ENCODE assay signal across 22 cellular contexts in genomic region chr17:51133365-51133764, GRCh38. TPM values are rescaled to one million over a fixed set of nuclear protein-coding genes. Genes with fewer than 3 reads are reported as not detected.
DNase-seq lines count a peak whose midpoint lies in the region; ATAC-seq, FAIRE-seq and TF ChIP-seq lines count a peak whose summit lies in the region.
"Had no signal": no experiment of that assay in that cellular context is flagged by ENCODE, and none has a peak within 500 bp of the region (broad histone marks: within the 10 kb centered on the region; RNA-seq: fewer than 3 reads in every experiment).

No MANE protein-coding gene starts in this region.

- no peak overlapping the region for H3K4me3 Mint-ChIP-seq in activated CD4-positive, alpha-beta T cell treated with anti-CD3 and anti-CD28 coated beads for 36 hours
- no peak overlapping the region for H3K4me3 Mint-ChIP-seq in endothelial cell (ENCODE audit: unreplicated experiment)
- H3K4me3 Mint-ChIP-seq: activated naive CD8-positive, alpha-beta T cell; IgD-negative memory B cell; nephron; stimulated activated memory B cell treated with anti-CD40 and anti-IgM and Interleukin-4, amounts not matched to agents 10 μg/mL and 1 μg/mL and 100 μg/mL, for 72 hours; type B pancreatic cell had no signal

- H3K4me1 Mint-ChIP-seq in activated CD4-positive, alpha-beta T cell treated with anti-CD3 and anti-CD28 coated beads for 36 hours, result peaks cover 8% of the 10 kb centered on the region
- H3K4me1 Mint-ChIP-seq in endothelial cell (ENCODE audit: unreplicated experiment), result peaks cover 3% of the 10 kb centered on the region
- H3K4me1 Mint-ChIP-seq: IgD-negative memory B cell; nephron; stimulated activated memory B cell treated with anti-CD40 and anti-IgM and Interleukin-4, amounts not matched to agents 10 μg/mL and 1 μg/mL and 100 μg/mL, for 72 hours had no signal

- TF ChIP-seq CTCF in A549 (IDR thresholded peaks at IDR 0.05) (no peak), ascending aorta (IDR thresholded peaks at IDR 0.05) (no peak), HepG2 (CRISPR knock-in tag; IDR thresholded peaks at IDR 0.05) (no peak), endothelial cell (IDR thresholded peaks at IDR 0.05; ENCODE audit: unreplicated experiment) (no peak), vagina (IDR thresholded peaks at IDR 0.05) (no peak)

- H3K4me1 ChIP-seq in A549 (peaks cover 12% of the 10 kb centered on the region), ascending aorta (peaks cover 3 to 10% of the 10 kb centered on the region in 2 donors), HepG2 (ENCODE audit: insufficient read depth, low read length) (peaks cover 46% of the 10 kb centered on the region), vagina (no peaks in the 10 kb centered on the region)

- no TSS peak for BruUV-seq in HepG2 (replicated peaks; lab: Mats Ljungman, UMichigan)

- TF ChIP-seq EP300 in A549 (IDR thresholded peaks at IDR 0.05) (no peak), HepG2 (IDR thresholded peaks at IDR 0.05; ENCODE audit: low read depth in 2 of 2, low read length in 2 of 2) (no peak), HepG2 (CRISPR knock-in tag; IDR thresholded peaks at IDR 0.05; ENCODE audit: borderline replicate concordance) (no peak)

- CTCF ChIA-PET in A549 (lab: Yijun Ruan, JAX), result interaction anchor here (1.0 to 2.0 kb wide), 6 partner anchors 10 to 177 kb away, joined by 3 to 12 read pairs (median 4); partner anchors contain the start of gene NME1
- CTCF ChIA-PET in HepG2 (lab: Yijun Ruan, JAX; ENCODE audit: low intra/inter-chr PET ratio, low total read pairs), result no interaction called here
- CTCF ChIA-PET in activated CD4-positive, alpha-beta T cell treated with anti-CD3 and anti-CD28 coated beads for 36 hours (lab: Charles Lee), result no interaction called here

- no peak overlapping the region for H2AFZ ChIP-seq in HepG2 (ENCODE audit: low read length)

- H3K27ac ChIP-seq in A549 (no peak overlapping the region), ascending aorta (peak overlapping the region; percentile 65 to 76), HepG2 (ENCODE audit: extremely low read length, insufficient read depth, low read length) (no peak overlapping the region), vagina (no peak overlapping the region)

- H3K36me3 Mint-ChIP-seq in activated CD4-positive, alpha-beta T cell treated with anti-CD3 and anti-CD28 coated beads for 36 hours (ENCODE audit: low read depth), result no peaks in the 10 kb centered on the region
- no peaks in the 10 kb centered on the region for H3K36me3 Mint-ChIP-seq in endothelial cell (ENCODE audit: low read depth, unreplicated experiment)
- H3K36me3 Mint-ChIP-seq: activated naive CD8-positive, alpha-beta T cell; stimulated activated memory B cell treated with anti-CD40 and anti-IgM and Interleukin-4, amounts not matched to agents 10 μg/mL and 1 μg/mL and 100 μg/mL, for 72 hours; type B pancreatic cell had no signal

- H3K9me3 ChIP-seq in A549 (no peaks in the 10 kb centered on the region), ascending aorta (no peaks in the 10 kb centered on the region), HepG2 (ENCODE audit: low read length) (no peaks in the 10 kb centered on the region), vagina (no peaks in the 10 kb centered on the region)

- H3K79me2 ChIP-seq in HepG2 (ENCODE audit: insufficient read depth, low read length), result no peaks in the 10 kb centered on the region

- no peaks in the 10 kb centered on the region for H3K36me3 ChIP-seq in ascending aorta
- H3K36me3 ChIP-seq in HepG2 (replicated peaks in 1 of 2; ENCODE audit: control insufficient read depth in 1 of 2, insufficient read depth in 2 of 2, low read length in 2 of 2), result no peaks in the 10 kb centered on the region
- no peaks in the 10 kb centered on the region for H3K36me3 ChIP-seq in vagina

- ATAC-seq in A549 (peak in 1 of 2 experiments; percentile 34; a peak in 1 of 6 replicates), GM21786 (IDR thresholded peaks at IDR 0.05; ENCODE audit: unreplicated experiment) (peak; percentile 15), HepG2 (no peak; the same call in none of the 3 replicates)
- no peak for ATAC-seq in activated CD4-positive, alpha-beta T cell treated with anti-CD3 and anti-CD28 coated beads for 36 hours
- ATAC-seq: stimulated activated memory B cell treated with anti-CD40 and anti-IgM and Interleukin-4, amounts not matched to agents 10 μg/mL and 1 μg/mL and 100 μg/mL, for 72 hours had no signal

- DNase-seq in A549 (ENCODE audit: low read depth in 1 of 2, low spot score in 1 of 2) (no peak), ascending aorta (ENCODE audit: low spot score in 2 of 2) (no peak), HepG2 (ENCODE audit: low spot score) (no peak), NCI-H748 treated with DMSO at 0.1 percent for 48 hours (lab: John Stamatoyannopoulos, UW) (no peak), endothelial cell (ENCODE audit: low spot score) (no peak), vagina (ENCODE audit: extremely low spot score in 2 of 2) (no peak)
- no peak for DNase-seq in activated CD4-positive, alpha-beta T cell treated with anti-CD3 and anti-CD28 coated beads for 36 hours
- DNase-seq: activated CD4-positive, CD25-positive, alpha-beta regulatory T cell; activated T-cell treated with anti-CD3 and anti-CD28 coated beads, Interleukin-2, amount 50 U/mL, for 48 hours; H7; mesendoderm; NCI-H187; NCI-H510A had no signal

- no peaks in the 10 kb centered on the region for H4K20me1 ChIP-seq in HepG2 (ENCODE audit: insufficient read depth, low read length)

- in situ Hi-C loops in HepG2 (cut with HindIII; ENCODE audit: extremely low pct_ligation_motif_present, low pct_unique_long_range_greater_than_20kb), result no loop called here

- POLR2A ChIA-PET in A549 (lab: Yijun Ruan, JAX) (no interaction called here), HepG2 (lab: Yijun Ruan, JAX) (interaction anchor here (0.6 kb wide), 1 partner anchor 410 kb away, joined by 3 read pairs; no protein-coding TSS in a partner anchor)
- POLR2A ChIA-PET in activated CD4-positive, alpha-beta T cell treated with anti-CD3 and anti-CD28 coated beads for 36 hours (lab: Charles Lee), result no interaction called here

- H3K4me3 ChIP-seq in A549 (no peak overlapping the region), ascending aorta (no peak overlapping the region), HepG2 (replicated peaks in 1 of 3; ENCODE audit: insufficient read depth in 1 of 3, low read depth in 2 of 3, low read length in 3 of 3) (no peak overlapping the region), vagina (no peak overlapping the region)

- no peak overlapping the region for H3K9ac ChIP-seq in HepG2 (ENCODE audit: insufficient read depth, low read depth, low read length)

- no peaks in the 10 kb centered on the region for H3K9me3 Mint-ChIP-seq in activated CD4-positive, alpha-beta T cell treated with anti-CD3 and anti-CD28 coated beads for 36 hours (ENCODE audit: low read depth)
- H3K9me3 Mint-ChIP-seq in endothelial cell (ENCODE audit: unreplicated experiment), result no peaks in the 10 kb centered on the region
- H3K9me3 Mint-ChIP-seq: nephron; stimulated activated memory B cell treated with anti-CD40 and anti-IgM and Interleukin-4, amounts not matched to agents 10 μg/mL and 1 μg/mL and 100 μg/mL, for 72 hours; type B pancreatic cell had no signal

- H3K27ac Mint-ChIP-seq in activated CD4-positive, alpha-beta T cell treated with anti-CD3 and anti-CD28 coated beads for 36 hours, result no peak overlapping the region
- H3K27ac Mint-ChIP-seq in endothelial cell (ENCODE audit: unreplicated experiment), result no peak overlapping the region
- H3K27ac Mint-ChIP-seq: activated naive CD8-positive, alpha-beta T cell; IgD-negative memory B cell; stimulated activated memory B cell treated with anti-CD40 and anti-IgM and Interleukin-4, amounts not matched to agents 10 μg/mL and 1 μg/mL and 100 μg/mL, for 72 hours; type B pancreatic cell had no signal

- WGBS in A549 (ENCODE audit: missing lambda C conversion rate), result 79% methylated on average over 2 of the region's 2 CpGs
- 6% methylated on average over 2 of the region's 2 CpGs for WGBS in HepG2 (ENCODE audit: low lambda C conversion rate)

- H3K4me2 ChIP-seq in A549, result peak overlapping the region; percentile 43
- peak overlapping the region; percentile 54 for H3K4me2 ChIP-seq in HepG2 (ENCODE audit: low read depth, low read length)

- peaks cover 1% of the 10 kb centered on the region for H3K27me3 Mint-ChIP-seq in activated CD4-positive, alpha-beta T cell treated with anti-CD3 and anti-CD28 coated beads for 36 hours
- peaks cover 2% of the 10 kb centered on the region for H3K27me3 Mint-ChIP-seq in endothelial cell (ENCODE audit: unreplicated experiment)
- H3K27me3 Mint-ChIP-seq: activated naive CD8-positive, alpha-beta T cell; type B pancreatic cell had no signal

- FAIRE-seq in A549 (lab: Jason Lieb, UNC) (no peak), HepG2 (lab: Jason Lieb, UNC) (no peak)
- FAIRE-seq: A204.1, bronchial epithelial cell, keratinocyte had no signal

- H3K27me3 ChIP-seq in ascending aorta (no peaks in the 10 kb centered on the region), HepG2 (ENCODE audit: control insufficient read depth in 1 of 2, insufficient read depth in 2 of 2, low read length in 2 of 2) (no peaks in the 10 kb centered on the region), vagina (no peaks in the 10 kb centered on the region)

- TF ChIP-seq POLR2A in A549 (IDR thresholded peaks at IDR 0.05; ENCODE audit: low read length), result no peak
- TF ChIP-seq POLR2A in HepG2 (IDR thresholded peaks at IDR 0.05; ENCODE audit: insufficient read depth in 1 of 2, low read depth in 2 of 2, low read length in 2 of 2), result no peak
- no peak for TF ChIP-seq POLR2A in vagina (IDR thresholded peaks at IDR 0.05)

- TF ChIP-seq RAD21 in A549 (conservative IDR thresholded peaks at IDR 0.05 in 1 of 2, IDR thresholded peaks at IDR 0.05 in 1 of 2), result no peak
- no peak for TF ChIP-seq RAD21 in HepG2 (CRISPR knock-in tag; IDR thresholded peaks at IDR 0.05)

- intact Hi-C loops in ascending aorta (cut with DNase I), result no loop called here
- intact Hi-C loops in HepG2 (cut with micrococcal nuclease; ENCODE audit: unreplicated experiment), result no loop called here
- intact Hi-C loops in activated CD4-positive, alpha-beta T cell treated with anti-CD3 and anti-CD28 coated beads for 36 hours (cut with DNase I, micrococcal nuclease), result no loop called here
- intact Hi-C loops in vagina (cut with DNase I), result no loop called here

RNA-seq across cellular contexts. Expression of gene SPAG9, which starts 12.7 kb away (rescaled TPM):
- 69.6 and 71.1 TPM in 2 replicates for polyA plus RNA-seq in A549 (2011; rRNA removed)
- 18.5 and 19.6 TPM in 2 replicates for polyA plus RNA-seq in A549 (2012; cell fraction: cytosol; rRNA removed)
- 24.3 and 37.8 TPM in 2 replicates for polyA plus RNA-seq in A549 (2012; cell fraction: nucleus; rRNA removed)
- 60.5 to 72.2 TPM (median 69.0 TPM) in 3 replicates for polyA plus RNA-seq in A549 (2017; fragmentation: RNase III; extraction: RNeasy Plus Mini Kit Qiagen cat#74134 plus additional on column Dnase treatment)
- 90.7 and 94.9 TPM in 2 replicates for polyA minus RNA-seq in A549 (2011; rRNA and poly(A)+ RNA removed)
- 41.3 TPM for total RNA-seq in ascending aorta
- 78.6 and 84.0 TPM in 2 replicates for total RNA-seq in HepG2 (2016; rRNA removed; fragmentation: Illumina TruSeq; extraction: Trizol)
- total RNA-seq in HepG2 (2016; cell fraction: cytosol; rRNA removed; fragmentation: Illumina TruSeq; extraction: Trizol; ENCODE audit: low read depth), result 25.2 and 27.3 TPM in 2 replicates
- 75.2 and 83.1 TPM in 2 replicates for total RNA-seq in HepG2 (2016; cell fraction: insoluble cytoplasmic fraction; rRNA removed; fragmentation: Illumina TruSeq; extraction: Trizol)
- 23.1 and 27.9 TPM in 2 replicates for total RNA-seq in HepG2 (2016; cell fraction: membrane; rRNA removed; fragmentation: Illumina TruSeq; extraction: Trizol)
- 89.8 and 99.0 TPM in 2 replicates for total RNA-seq in HepG2 (2016; cell fraction: nucleus; rRNA removed; fragmentation: Illumina TruSeq; extraction: Trizol)
- 43.2 and 44.9 TPM in 2 replicates for polyA plus RNA-seq in HepG2 (2011; rRNA removed)
- 18.3 and 25.5 TPM in 2 replicates for polyA plus RNA-seq in HepG2 (2011; cell fraction: cytosol; rRNA removed)
- polyA plus RNA-seq in HepG2 (2011; cell fraction: nucleus; rRNA removed), result 67.1 and 78.9 TPM in 2 replicates
- polyA plus RNA-seq in HepG2 (2012), result 63.1 and 79.2 TPM in 2 replicates
- 1.3 and 1.9 TPM in 2 replicates for polyA plus RNA-seq in HepG2 (2016; cell fraction: cytosol; fragmentation: Illumina TruSeq; extraction: Trizol; ENCODE audit: low read depth)
- 42.2 and 44.9 TPM in 2 replicates for polyA plus RNA-seq in HepG2 (2016; cell fraction: insoluble cytoplasmic fraction; fragmentation: Illumina TruSeq; extraction: Trizol; ENCODE audit: low read depth)
- 4.0 and 4.4 TPM in 2 replicates for polyA plus RNA-seq in HepG2 (2016; cell fraction: membrane; fragmentation: Illumina TruSeq; extraction: Trizol; ENCODE audit: low read depth)
- 95.1 and 98.4 TPM in 2 replicates for polyA plus RNA-seq in HepG2 (2016; cell fraction: nucleus; fragmentation: Illumina TruSeq; extraction: Trizol; ENCODE audit: insufficient read depth, low read depth)
- 77.5 and 113 TPM in 2 replicates for polyA minus RNA-seq in HepG2 (2011; rRNA and poly(A)+ RNA removed; ENCODE audit: low replicate concordance)
- polyA minus RNA-seq in HepG2 (2011; cell fraction: cytosol; rRNA and poly(A)+ RNA removed), result 61.9 and 76.0 TPM in 2 replicates
- 204 and 233 TPM in 2 replicates for polyA minus RNA-seq in HepG2 (2011; cell fraction: nucleus; rRNA and poly(A)+ RNA removed)
- 10 to 100 TPM; 48.0 to 88.2 TPM for total RNA-seq in activated CD4-positive, alpha-beta T cell treated with anti-CD3 and anti-CD28 coated beads for 36 hours
- 107 TPM for total RNA-seq in endothelial cell (ENCODE audit: unreplicated experiment)
- total RNA-seq in vagina, result 92.6 TPM

RNA-seq across cellular contexts. Expression of gene NME1, which starts 20.0 kb away (rescaled TPM):
- polyA plus RNA-seq in A549 (2011; rRNA removed) (639 and 782 TPM in 2 replicates), A549 (2017; fragmentation: RNase III; extraction: RNeasy Plus Mini Kit Qiagen cat#74134 plus additional on column Dnase treatment) (527 to 621 TPM (median 542 TPM) in 3 replicates), HepG2 (2011; rRNA removed) (195 and 295 TPM in 2 replicates)
- polyA plus RNA-seq in A549 (2012; cell fraction: cytosol; rRNA removed), result 863 and 1,135 TPM in 2 replicates
- 426 and 549 TPM in 2 replicates for polyA plus RNA-seq in A549 (2012; cell fraction: nucleus; rRNA removed)
- polyA minus RNA-seq in A549 (2011; rRNA and poly(A)+ RNA removed), result 127 and 140 TPM in 2 replicates
- total RNA-seq in ascending aorta (70.6 TPM), HepG2 (2016; rRNA removed; fragmentation: Illumina TruSeq; extraction: Trizol) (516 and 689 TPM in 2 replicates), endothelial cell (ENCODE audit: unreplicated experiment) (57.3 TPM), vagina (50.8 TPM)
- 170 and 196 TPM in 2 replicates for total RNA-seq in HepG2 (2016; cell fraction: cytosol; rRNA removed; fragmentation: Illumina TruSeq; extraction: Trizol; ENCODE audit: low read depth)
- 532 and 791 TPM in 2 replicates for total RNA-seq in HepG2 (2016; cell fraction: insoluble cytoplasmic fraction; rRNA removed; fragmentation: Illumina TruSeq; extraction: Trizol)
- total RNA-seq in HepG2 (2016; cell fraction: membrane; rRNA removed; fragmentation: Illumina TruSeq; extraction: Trizol), result 214 and 233 TPM in 2 replicates
- 167 and 182 TPM in 2 replicates for total RNA-seq in HepG2 (2016; cell fraction: nucleus; rRNA removed; fragmentation: Illumina TruSeq; extraction: Trizol)
- polyA plus RNA-seq in HepG2 (2011; cell fraction: cytosol; rRNA removed), result 252 and 270 TPM in 2 replicates
- 48.6 and 52.8 TPM in 2 replicates for polyA plus RNA-seq in HepG2 (2011; cell fraction: nucleus; rRNA removed)
- polyA plus RNA-seq in HepG2 (2012), result 169 and 175 TPM in 2 replicates
- polyA plus RNA-seq in HepG2 (2016; cell fraction: cytosol; fragmentation: Illumina TruSeq; extraction: Trizol; ENCODE audit: low read depth), result 162 and 186 TPM in 2 replicates
- 628 and 715 TPM in 2 replicates for polyA plus RNA-seq in HepG2 (2016; cell fraction: insoluble cytoplasmic fraction; fragmentation: Illumina TruSeq; extraction: Trizol; ENCODE audit: low read depth)
- polyA plus RNA-seq in HepG2 (2016; cell fraction: membrane; fragmentation: Illumina TruSeq; extraction: Trizol; ENCODE audit: low read depth), result 161 and 191 TPM in 2 replicates
- 247 and 257 TPM in 2 replicates for polyA plus RNA-seq in HepG2 (2016; cell fraction: nucleus; fragmentation: Illumina TruSeq; extraction: Trizol; ENCODE audit: insufficient read depth, low read depth)
- polyA minus RNA-seq in HepG2 (2011; rRNA and poly(A)+ RNA removed; ENCODE audit: low replicate concordance), result 45.8 and 143 TPM in 2 replicates
- polyA minus RNA-seq in HepG2 (2011; cell fraction: cytosol; rRNA and poly(A)+ RNA removed), result 27.9 and 30.1 TPM in 2 replicates
- 38.6 and 43.3 TPM in 2 replicates for polyA minus RNA-seq in HepG2 (2011; cell fraction: nucleus; rRNA and poly(A)+ RNA removed)
- total RNA-seq in activated CD4-positive, alpha-beta T cell treated with anti-CD3 and anti-CD28 coated beads for 36 hours, result 100 to 1,000 TPM; 293 to 310 TPM

RNA-seq across cellular contexts. Expression of gene NME2, which starts 32.8 kb away (rescaled TPM):
- polyA plus RNA-seq in A549 (2011; rRNA removed) (1,425 and 1,432 TPM in 2 replicates), A549 (2017; fragmentation: RNase III; extraction: RNeasy Plus Mini Kit Qiagen cat#74134 plus additional on column Dnase treatment) (1,828 to 1,901 TPM (median 1,862 TPM) in 3 replicates), HepG2 (2011; rRNA removed) (670 and 790 TPM in 2 replicates)
- 2,246 and 2,361 TPM in 2 replicates for polyA plus RNA-seq in A549 (2012; cell fraction: cytosol; rRNA removed)
- polyA plus RNA-seq in A549 (2012; cell fraction: nucleus; rRNA removed), result 927 and 1,022 TPM in 2 replicates
- 213 and 275 TPM in 2 replicates for polyA minus RNA-seq in A549 (2011; rRNA and poly(A)+ RNA removed)
- total RNA-seq in ascending aorta (638 TPM), HepG2 (2016; rRNA removed; fragmentation: Illumina TruSeq; extraction: Trizol) (1,213 and 1,462 TPM in 2 replicates), endothelial cell (ENCODE audit: unreplicated experiment) (476 TPM), vagina (468 TPM)
- total RNA-seq in HepG2 (2016; cell fraction: cytosol; rRNA removed; fragmentation: Illumina TruSeq; extraction: Trizol; ENCODE audit: low read depth), result 3,248 and 3,475 TPM in 2 replicates
- 1,244 and 1,442 TPM in 2 replicates for total RNA-seq in HepG2 (2016; cell fraction: insoluble cytoplasmic fraction; rRNA removed; fragmentation: Illumina TruSeq; extraction: Trizol)
- total RNA-seq in HepG2 (2016; cell fraction: membrane; rRNA removed; fragmentation: Illumina TruSeq; extraction: Trizol), result 1,855 and 2,042 TPM in 2 replicates
- total RNA-seq in HepG2 (2016; cell fraction: nucleus; rRNA removed; fragmentation: Illumina TruSeq; extraction: Trizol), result 411 and 427 TPM in 2 replicates
- 823 and 1,054 TPM in 2 replicates for polyA plus RNA-seq in HepG2 (2011; cell fraction: cytosol; rRNA removed)
- polyA plus RNA-seq in HepG2 (2011; cell fraction: nucleus; rRNA removed), result 217 and 230 TPM in 2 replicates
- 662 and 954 TPM in 2 replicates for polyA plus RNA-seq in HepG2 (2012)
- polyA plus RNA-seq in HepG2 (2016; cell fraction: cytosol; fragmentation: Illumina TruSeq; extraction: Trizol; ENCODE audit: low read depth), result 3,109 and 3,480 TPM in 2 replicates
- polyA plus RNA-seq in HepG2 (2016; cell fraction: insoluble cytoplasmic fraction; fragmentation: Illumina TruSeq; extraction: Trizol; ENCODE audit: low read depth), result 1,218 and 1,270 TPM in 2 replicates
- 1,530 and 1,727 TPM in 2 replicates for polyA plus RNA-seq in HepG2 (2016; cell fraction: membrane; fragmentation: Illumina TruSeq; extraction: Trizol; ENCODE audit: low read depth)
- 589 and 653 TPM in 2 replicates for polyA plus RNA-seq in HepG2 (2016; cell fraction: nucleus; fragmentation: Illumina TruSeq; extraction: Trizol; ENCODE audit: insufficient read depth, low read depth)
- 231 and 251 TPM in 2 replicates for polyA minus RNA-seq in HepG2 (2011; rRNA and poly(A)+ RNA removed; ENCODE audit: low replicate concordance)
- polyA minus RNA-seq in HepG2 (2011; cell fraction: cytosol; rRNA and poly(A)+ RNA removed), result 123 and 148 TPM in 2 replicates
- 67.9 and 74.3 TPM in 2 replicates for polyA minus RNA-seq in HepG2 (2011; cell fraction: nucleus; rRNA and poly(A)+ RNA removed)
- total RNA-seq in activated CD4-positive, alpha-beta T cell treated with anti-CD3 and anti-CD28 coated beads for 36 hours, result 100 to 1,000 TPM; 703 to 827 TPM

Comparison
In these comparisons a context has a peak if more than half of its experiments do, and no peak if none do; other contexts are left out.
1. H3K27ac ChIP-seq: peak in ascending aorta (2 of 2); none in A549 (0 of 2), HepG2 (single experiment) and vagina (single experiment).
2. Of the 38 proteins assayed by ChIP-seq in both HepG2 and A549: peak only in HepG2: BHLHE40; only in A549: none; in both: none; in neither: 36; mixed calls (peak in some experiments, not most) for 1.